9 cellular contexts compared by ENCODE assay signal in the genomic region with DNA sequence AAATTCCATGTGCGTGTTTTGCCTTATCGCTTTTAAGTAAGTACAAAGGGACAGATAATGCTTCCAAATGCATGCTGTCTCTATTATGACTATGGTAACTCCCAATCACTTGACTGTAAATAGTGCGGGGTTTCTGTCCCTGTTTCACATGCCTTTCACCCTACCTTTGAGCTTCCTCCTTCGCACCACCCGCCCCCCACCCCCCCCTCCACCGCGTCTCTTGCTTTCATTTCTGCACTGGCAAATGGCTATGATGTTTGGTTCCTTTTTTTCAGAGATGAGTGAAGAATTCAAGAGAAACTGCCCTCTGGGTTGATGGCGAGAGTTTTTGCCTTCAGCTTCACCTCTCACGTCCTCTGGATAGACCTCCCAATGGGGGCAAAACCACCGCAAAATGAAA. TPM values are rescaled to one million over a fixed set of nuclear protein-coding genes. Genes with fewer than 3 reads are reported as not detected.
DNase-seq lines count a peak whose midpoint lies in the region; ATAC-seq, FAIRE-seq and TF ChIP-seq lines count a peak whose summit lies in the region.
"Had no signal": no experiment of that assay in that cellular context is flagged by ENCODE, and none has a peak within 500 bp of the region (broad histone marks: within the 10 kb centered on the region; RNA-seq: fewer than 3 reads in every experiment).

No MANE protein-coding gene starts in this region.

- no peak overlapping the region for H3K27ac ChIP-seq in HL-60 (replicated peaks)
- H3K27ac ChIP-seq in GM12878 (ENCODE audit: control insufficient read depth, insufficient read depth), result no peak overlapping the region
- H3K27ac ChIP-seq in rectal smooth muscle tissue (ENCODE audit: low read depth, low read length), result no peak overlapping the region

- POLR2A ChIA-PET in GM12878 (lab: Charles Lee), result no interaction called here

- no peaks in the 10 kb centered on the region; the same call in 1 of the 3 replicates for H3K9me3 ChIP-seq in GM12878 (replicated peaks; ENCODE audit: control insufficient read depth, insufficient read depth, low read length)

- H3K36me3 ChIP-seq in GM12878 (ENCODE audit: control insufficient read depth in 2 of 2, insufficient read depth in 2 of 2, low read length in 1 of 2), result no peaks in the 10 kb centered on the region
- H3K36me3 ChIP-seq in rectal smooth muscle tissue (ENCODE audit: control insufficient read depth, insufficient read depth, low read length), result no peaks in the 10 kb centered on the region

- peak overlapping the region; percentile 35; the same call in 1 of the 2 replicates for H3K4me2 ChIP-seq in GM12878 (ENCODE audit: control insufficient read depth, insufficient read depth)

- H3K9ac ChIP-seq in GM12878 (ENCODE audit: control insufficient read depth, insufficient read depth, low read length), result no peak overlapping the region
- no peak overlapping the region for H3K9ac ChIP-seq in rectal smooth muscle tissue (ENCODE audit: low read length)

- TF ChIP-seq CTCF in HL-60 (IDR thresholded peaks at IDR 0.05; ENCODE audit: insufficient read depth, low read length) (no peak), GM12878 (IDR thresholded peaks at IDR 0.05 in 2 of 3, conservative IDR thresholded peaks at IDR 0.05 in 1 of 3; ENCODE audit: control insufficient read depth in 2 of 3, extremely low read depth in 1 of 3, insufficient read depth in 1 of 3, low read depth in 3 of 3, low read length in 3 of 3) (no peak)

- 8% methylated on average over 9 of the region's 10 CpGs for WGBS in GM12878 (ENCODE audit: insufficient coverage, insufficient replicate concordance, low lambda C conversion rate, missing lambda C conversion rate)

- RAD21 ChIA-PET in GM12878 (lab: Charles Lee; ENCODE audit: unreplicated experiment), result interaction anchor here (0.6 to 1.9 kb wide), 2 partner anchors 8 to 35 kb away, joined by 3 to 5 read pairs; no protein-coding TSS in a partner anchor

- intact Hi-C loops in GM12878 (cut with micrococcal nuclease; ENCODE audit: unreplicated experiment) (no loop called here), posterior vena cava (cut with DNase I) (no loop called here)

- DNase-seq in GM12892 (ENCODE audit: insufficient read length), result peak; percentile 20
- DNase-seq in HL-60 (ENCODE audit: low read depth in 1 of 2, low spot score in 1 of 2), result peak in 1 of 2 experiments; percentile 14
- peak; percentile 20 for DNase-seq in GM12878 (ENCODE audit: low read depth, low spot score)
- no peak for DNase-seq in hepatic stellate cell (ENCODE audit: low spot score)
- no peak for DNase-seq in NCI-H1930 (lab: John Stamatoyannopoulos, UW)
- DNase-seq in NCI-H748 (lab: John Stamatoyannopoulos, UW; ENCODE audit: unreplicated experiment), result no peak
- no peak for DNase-seq in posterior vena cava (ENCODE audit: low spot score)

- H3K27me3 ChIP-seq in HL-60 (ENCODE audit: insufficient read depth, poor library complexity, severe bottlenecking), result peaks cover 12% of the 10 kb centered on the region
- H3K27me3 ChIP-seq in GM12878 (replicated peaks in 1 of 2; ENCODE audit: control insufficient read depth in 2 of 2, insufficient read depth in 2 of 2, low read length in 1 of 2), result 0 out of 4 replicates have a peak, but pooled peaks cover 0 to 1% of the 10 kb centered on the region in 2 experiments
- H3K27me3 ChIP-seq in rectal smooth muscle tissue (ENCODE audit: control insufficient read depth, insufficient read depth, low read length), result no peaks in the 10 kb centered on the region

- no peak for TF ChIP-seq RAD21 in GM12878 (IDR thresholded peaks at IDR 0.05; ENCODE audit: insufficient read depth, low read depth, low read length)

- FAIRE-seq in GM12892 (lab: Jason Lieb, UNC) (peak; percentile 5), GM12878 (lab: Jason Lieb, UNC) (no peak)

- CTCF ChIA-PET in GM12878 (lab: Yijun Ruan, JAX), result interaction anchor here (0.6 to 0.7 kb wide), 2 partner anchors 9 to 565 kb away, joined by 3 read pairs; no protein-coding TSS in a partner anchor

- no peaks in the 10 kb centered on the region for H3K79me2 ChIP-seq in GM12878 (ENCODE audit: control insufficient read depth, insufficient read depth, low read length)

- no peak overlapping the region for H2AFZ ChIP-seq in GM12878 (ENCODE audit: control insufficient read depth, low read depth, low read length)

- no peak for TF ChIP-seq EP300 in GM12878 (IDR thresholded peaks at IDR 0.05; ENCODE audit: borderline replicate concordance in 1 of 2, control insufficient read depth in 1 of 2, low read depth in 2 of 2, low read length in 2 of 2)

- no peaks in the 10 kb centered on the region for H4K20me1 ChIP-seq in GM12878 (ENCODE audit: control insufficient read depth, insufficient read depth)

- BruUV-seq in GM12878 (replicated peaks; lab: Mats Ljungman, UMichigan), result no TSS peak

- TF ChIP-seq POLR2A in GM12892 (IDR thresholded peaks at IDR 0.05; ENCODE audit: low read depth, low read length) (no peak), GM12878 (IDR thresholded peaks at IDR 0.05; ENCODE audit: low read depth, low read length) (no peak)

- SMC1A ChIA-PET in GM12878 (lab: Charles Lee; ENCODE audit: uncharacterized antibody, unreplicated experiment), result interaction anchor here (1.2 to 1.3 kb wide), 2 partner anchors 11 to 22 kb away, joined by 3 read pairs; no protein-coding TSS in a partner anchor

- in situ Hi-C loops in GM12878 (cut with MboI), result no loop called here

- H3K4me3 ChIP-seq in HL-60 (replicated peaks; ENCODE audit: insufficient read depth, low read length), result peak overlapping the region; percentile 22; the same call in 1 of the 2 replicates
- no peak overlapping the region for H3K4me3 ChIP-seq in GM12878
- H3K4me3 ChIP-seq in rectal smooth muscle tissue (ENCODE audit: low read length), result peak overlapping the region; percentile 57

- peak; percentile 77 for ATAC-seq in GM12878

- H3K4me1 ChIP-seq in GM12878 (ENCODE audit: control insufficient read depth, insufficient read depth, low read length), result peaks cover 3% of the 10 kb centered on the region; the same call in 1 of the 2 replicates
- no peaks in the 10 kb centered on the region for H3K4me1 ChIP-seq in rectal smooth muscle tissue (ENCODE audit: control insufficient read depth, insufficient read depth, low read length)

TF ChIP-seq in GM12878, 131 proteins besides CTCF, POLR2A, EP300 and RAD21:
- TF ChIP-seq BHLHE40 (IDR thresholded peaks at IDR 0.05; ENCODE audit: borderline replicate concordance in 1 of 2, low read depth in 2 of 2, low read length in 1 of 2), result no peak; a peak in 1 of 4 replicates
- TF ChIP-seq PML (IDR thresholded peaks at IDR 0.05; ENCODE audit: low read length), result no peak
- TF ChIP-seq RFX5 (IDR thresholded peaks at IDR 0.05; ENCODE audit: low read depth, low read length), result no peak
- TF ChIP-seq ZNF217 (IDR thresholded peaks at IDR 0.05), result no peak
- TF ChIP-seq BCL11A (IDR thresholded peaks at IDR 0.05; ENCODE audit: low read depth, low read length), result no peak
- TF ChIP-seq, protein P1, sequence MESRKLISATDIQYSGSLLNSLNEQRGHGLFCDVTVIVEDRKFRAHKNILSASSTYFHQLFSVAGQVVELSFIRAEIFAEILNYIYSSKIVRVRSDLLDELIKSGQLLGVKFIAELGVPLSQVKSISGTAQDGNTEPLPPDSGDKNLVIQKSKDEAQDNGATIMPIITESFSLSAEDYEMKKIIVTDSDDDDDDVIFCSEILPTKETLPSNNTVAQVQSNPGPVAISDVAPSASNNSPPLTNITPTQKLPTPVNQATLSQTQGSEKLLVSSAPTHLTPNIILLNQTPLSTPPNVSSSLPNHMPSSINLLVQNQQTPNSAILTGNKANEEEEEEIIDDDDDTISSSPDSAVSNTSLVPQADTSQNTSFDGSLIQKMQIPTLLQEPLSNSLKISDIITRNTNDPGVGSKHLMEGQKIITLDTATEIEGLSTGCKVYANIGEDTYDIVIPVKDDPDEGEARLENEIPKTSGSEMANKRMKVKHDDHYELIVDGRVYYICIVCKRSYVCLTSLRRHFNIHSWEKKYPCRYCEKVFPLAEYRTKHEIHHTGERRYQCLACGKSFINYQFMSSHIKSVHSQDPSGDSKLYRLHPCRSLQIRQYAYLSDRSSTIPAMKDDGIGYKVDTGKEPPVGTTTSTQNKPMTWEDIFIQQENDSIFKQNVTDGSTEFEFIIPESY (IDR thresholded peaks at IDR 0.05), result no peak
- no peak for TF ChIP-seq MEF2B (IDR thresholded peaks at IDR 0.05; ENCODE audit: partially characterized antibody, poor library complexity, severe bottlenecking)

RNA-seq across cellular contexts. Expression of a gene that starts 25.0 kb away (rescaled TPM):
- not detected for polyA plus RNA-seq in GM12892 (2012; ENCODE audit: missing spikeins)
- not detected in 2 replicates for total RNA-seq in GM12878 (2013; cell fraction: nucleolus; rRNA removed)
- total RNA-seq in GM12878 (2014; rRNA removed), result not detected in 2 replicates
- total RNA-seq in GM12878 (2014; rRNA removed; fragmentation: Illumina TruSeq; extraction: Trizol), result not detected in 2 replicates
- total RNA-seq in GM12878 (2021), result 0.37 TPM in 1 of 2 replicates, not detected in the other
- polyA plus RNA-seq in GM12878 (2011; ENCODE audit: low read depth), result not detected
- polyA plus RNA-seq in GM12878 (2011; rRNA removed), result not detected in 2 replicates
- not detected in 2 replicates for polyA plus RNA-seq in GM12878 (2011; cell fraction: cytosol; rRNA removed)
- not detected in 2 replicates for polyA plus RNA-seq in GM12878 (2011; cell fraction: nucleus; rRNA removed)
- not detected in 2 replicates for polyA plus RNA-seq in GM12878 (2012)
- polyA plus RNA-seq in GM12878 (2014; fragmentation: Illumina TruSeq; extraction: Trizol), result not detected in 2 replicates
- not detected for polyA plus RNA-seq in GM12878 (2014; fragmentation: Nextera tagmentation; extraction: Ambion mirVana)
- not detected in 2 replicates for polyA plus RNA-seq in GM12878 (2014; rRNA removed)
- polyA plus RNA-seq in GM12878 (2016; fragmentation: Nextera tagmentation; extraction: Ambion mirVana), result not detected
- polyA minus RNA-seq in GM12878 (2011; rRNA and poly(A)+ RNA removed), result not detected in 2 replicates
- polyA minus RNA-seq in GM12878 (2011; cell fraction: cytosol; rRNA and poly(A)+ RNA removed), result not detected in 2 replicates
- polyA minus RNA-seq in GM12878 (2011; cell fraction: nucleus; rRNA and poly(A)+ RNA removed), result not detected in 2 replicates
- not detected for total RNA-seq in posterior vena cava
- total RNA-seq: kidney epithelial cell had no signal

Comparison
In these comparisons a context has a peak if more than half of its experiments do, and no peak if none do; other contexts are left out.
1. DNase-seq: peak in GM12892 (single experiment) and GM12878 (single experiment); none in hepatic stellate cell (single experiment), NCI-H1930 (0 of 2), NCI-H748 (single experiment) and posterior vena cava (single experiment).